Comparison of ENCODE assay signal across 19 cellular contexts in genomic region chr2:9114457-9114856, GRCh38.
DNase-seq lines count a peak whose midpoint lies in the region; ATAC-seq and TF ChIP-seq lines count a peak whose summit lies in the region.
"Had no signal": no experiment of that assay in that cellular context is flagged by ENCODE, and none has a peak within 500 bp of the region (broad histone marks: within the 10 kb centered on the region; RNA-seq: fewer than 3 reads in every experiment).

No MANE protein-coding gene starts in this region.

- intact Hi-C loops in activated CD4-positive, alpha-beta T cell treated with anti-CD3 and anti-CD28 coated beads for 36 hours (cut with DNase I, micrococcal nuclease): no loop called here
- intact Hi-C loops in mammary epithelial cell (cut with micrococcal nuclease): loop anchor here (1.0 kb wide), 3 partner anchors 232 to 421 kb away; no protein-coding TSS in a partner anchor

- no peak overlapping the region for H3K4me3 ChIP-seq in mammary epithelial cell (replicated peaks in 1 of 3; ENCODE audit: insufficient read depth in 1 of 3, low read depth in 2 of 3, low read length in 3 of 3)
- H3K4me3 ChIP-seq: hepatocyte, neural progenitor cell had no signal

- H3K4me1 Mint-ChIP-seq in activated CD4-positive, alpha-beta T cell treated with anti-CD3 and anti-CD28 coated beads for 36 hours: no peaks in the 10 kb centered on the region
- no peaks in the 10 kb centered on the region for H3K4me1 Mint-ChIP-seq in activated CD4-positive, alpha-beta T cell treated with anti-CD3 and anti-CD28 coated beads, Interleukin-2, amount 10 ng/mL, durations not matched to agents 7 days and 5 days
- H3K4me1 Mint-ChIP-seq in osteocyte (ENCODE audit: unreplicated experiment) (peaks cover 26% of the 10 kb centered on the region), T-helper 17 cell (peaks cover 12% of the 10 kb centered on the region)
- H3K4me1 Mint-ChIP-seq: activated B cell treated with CpG ODN at 0.5 μM for 24 hours, T-cell had no signal

- H3K36me3 ChIP-seq in mammary epithelial cell (ENCODE audit: insufficient read depth, low read length): no peaks in the 10 kb centered on the region
- H3K36me3 ChIP-seq: neural progenitor cell had no signal

- H3K27me3 Mint-ChIP-seq in activated CD4-positive, alpha-beta T cell treated with anti-CD3 and anti-CD28 coated beads for 36 hours: no peaks in the 10 kb centered on the region
- no peaks in the 10 kb centered on the region for H3K27me3 Mint-ChIP-seq in activated CD4-positive, alpha-beta T cell treated with anti-CD3 and anti-CD28 coated beads, Interleukin-2, amount 10 ng/mL, durations not matched to agents 7 days and 5 days
- H3K27me3 Mint-ChIP-seq in osteocyte (ENCODE audit: unreplicated experiment) (no peaks in the 10 kb centered on the region), T-helper 17 cell (peaks cover 29% of the 10 kb centered on the region)
- H3K27me3 Mint-ChIP-seq: activated B cell treated with CpG ODN at 0.5 μM for 24 hours had no signal

- no peaks in the 10 kb centered on the region for H3K27me3 ChIP-seq in mammary epithelial cell (ENCODE audit: insufficient read depth, low read length)
- H3K27me3 ChIP-seq: hepatocyte, neural progenitor cell had no signal

- dilution Hi-C loops in mammary epithelial cell (cut with HindIII; ENCODE audit: low sequenced_read_pairs): no loop called here

- DNase-seq in activated CD4-positive, alpha-beta T cell treated with anti-CD3 and anti-CD28 coated beads for 36 hours: peak; percentile 35
- no peak for DNase-seq in activated CD4-positive, alpha-beta T cell treated with anti-CD3 and anti-CD28 coated beads, Interleukin-2, amount 10 ng/mL, durations not matched to agents 7 days and 5 days
- DNase-seq in M059J (ENCODE audit: low read depth): peak; percentile 23
- DNase-seq in mammary epithelial cell: peak; percentile 32
- DNase-seq in osteocyte (ENCODE audit: extremely low spot score, unreplicated experiment): no peak
- DNase-seq in T-helper 17 cell: no peak
- DNase-seq in activated effector memory CD4-positive, alpha-beta T cell treated with anti-CD3 and anti-CD28 coated beads, Interleukin-2, amount 50 U/mL, for 16 hours: no peak
- DNase-seq: activated B cell treated with CpG ODN at 0.5 μM for 24 hours; activated naive CD4-positive, alpha-beta T cell; CD4-positive, CD25-positive, alpha-beta regulatory T cell; EL; midbrain; NCI-H2107; NCI-H524 treated with DMSO at 0.1 percent for 48 hours; T-cell had no signal

- peak; percentile 22 to 51 for TF ChIP-seq CTCF in mammary epithelial cell (conservative IDR thresholded peaks at IDR 0.05 in 1 of 2, IDR thresholded peaks at IDR 0.05 in 1 of 2; ENCODE audit: extremely low read depth in 1 of 2, insufficient read depth in 1 of 2, low read depth in 1 of 2, low read length in 2 of 2)
- TF ChIP-seq CTCF in osteocyte (IDR thresholded peaks at IDR 0.05): peak; percentile 8

- 70% methylated on average over 3 of the region's 3 CpGs for WGBS in mammary epithelial cell (ENCODE audit: low coverage, missing lambda C conversion rate)

- no peak overlapping the region for H2AFZ ChIP-seq in mammary epithelial cell (ENCODE audit: low read depth, low read length)
- H2AFZ ChIP-seq: hepatocyte had no signal

- H3K9ac ChIP-seq in mammary epithelial cell (ENCODE audit: insufficient read depth, low read length): no peak overlapping the region
- H3K9ac ChIP-seq: neural progenitor cell had no signal

- H3K4me2 ChIP-seq in mammary epithelial cell (ENCODE audit: insufficient read depth, low read depth, low read length): no peak overlapping the region
- H3K4me2 ChIP-seq: hepatocyte had no signal

- BruUV-seq in mammary epithelial cell (replicated peaks; lab: Mats Ljungman, UMichigan): no TSS peak

- POLR2A ChIA-PET in activated CD4-positive, alpha-beta T cell treated with anti-CD3 and anti-CD28 coated beads for 36 hours (lab: Charles Lee): no interaction called here
- POLR2A ChIA-PET in activated CD4-positive, alpha-beta T cell treated with anti-CD3 and anti-CD28 coated beads, Interleukin-2, amount 10 ng/mL, durations not matched to agents 7 days and 5 days (lab: Charles Lee): no interaction called here

- ATAC-seq in activated CD4-positive, alpha-beta T cell treated with anti-CD3 and anti-CD28 coated beads for 36 hours: peak; percentile 53
- ATAC-seq in T-helper 17 cell: no peak
- ATAC-seq in HG02763 (IDR thresholded peaks at IDR 0.05; ENCODE audit: unreplicated experiment): no peak
- ATAC-seq: T-cell had no signal

- H4K20me1 ChIP-seq in mammary epithelial cell (ENCODE audit: insufficient read depth, low read length): no peaks in the 10 kb centered on the region

- H3K9me3 ChIP-seq in mammary epithelial cell (replicated peaks; ENCODE audit: insufficient read depth, low read length): no peaks in the 10 kb centered on the region
- H3K9me3 ChIP-seq in T-helper 17 cell (ENCODE audit: control insufficient read depth, low read length, poor library complexity, severe bottlenecking): no peaks in the 10 kb centered on the region

- CTCF ChIA-PET in activated CD4-positive, alpha-beta T cell treated with anti-CD3 and anti-CD28 coated beads for 36 hours (lab: Charles Lee): interaction anchor here (1.0 kb wide), 1 partner anchor 25 kb away, joined by 4 read pairs; no protein-coding TSS in a partner anchor
- CTCF ChIA-PET in activated CD4-positive, alpha-beta T cell treated with anti-CD3 and anti-CD28 coated beads, Interleukin-2, amount 10 ng/mL, durations not matched to agents 7 days and 5 days (lab: Charles Lee): no interaction called here
- CTCF ChIA-PET in mammary epithelial cell (lab: Charles Lee; ENCODE audit: low non-redundant PET): interaction anchor here (0.9 kb wide), 1 partner anchor 122 kb away, joined by 8 read pairs; no protein-coding TSS in a partner anchor

- no peaks in the 10 kb centered on the region for H3K36me3 Mint-ChIP-seq in activated CD4-positive, alpha-beta T cell treated with anti-CD3 and anti-CD28 coated beads for 36 hours (ENCODE audit: low read depth)
- H3K36me3 Mint-ChIP-seq in activated CD4-positive, alpha-beta T cell treated with anti-CD3 and anti-CD28 coated beads, Interleukin-2, amount 10 ng/mL, durations not matched to agents 7 days and 5 days (ENCODE audit: low read depth): no peaks in the 10 kb centered on the region
- H3K36me3 Mint-ChIP-seq in osteocyte (ENCODE audit: unreplicated experiment): no peaks in the 10 kb centered on the region
- peaks cover 11% of the 10 kb centered on the region for H3K36me3 Mint-ChIP-seq in T-helper 17 cell (ENCODE audit: low read depth)
- H3K36me3 Mint-ChIP-seq: CD4-positive, CD25-positive, alpha-beta regulatory T cell; neural progenitor cell; T-cell had no signal

- H3K9me3 Mint-ChIP-seq in activated CD4-positive, alpha-beta T cell treated with anti-CD3 and anti-CD28 coated beads for 36 hours (ENCODE audit: low read depth): no peaks in the 10 kb centered on the region
- H3K9me3 Mint-ChIP-seq in activated CD4-positive, alpha-beta T cell treated with anti-CD3 and anti-CD28 coated beads, Interleukin-2, amount 10 ng/mL, durations not matched to agents 7 days and 5 days: no peaks in the 10 kb centered on the region
- H3K9me3 Mint-ChIP-seq in osteocyte (ENCODE audit: unreplicated experiment): no peaks in the 10 kb centered on the region
- H3K9me3 Mint-ChIP-seq: activated B cell treated with CpG ODN at 0.5 μM for 24 hours; CD4-positive, CD25-positive, alpha-beta regulatory T cell; neural progenitor cell; stimulated activated naive CD8-positive, alpha-beta T cell treated with anti-CD3 and anti-CD28 coated beads, Interleukin-15, Interleukin-2, amounts not matched to agents 100 ng/mL and 50 ng/mL, for 24 hours; T-cell had no signal

- H3K27ac ChIP-seq in mammary epithelial cell (ENCODE audit: insufficient read depth, low read depth, low read length): no peak overlapping the region
- H3K27ac ChIP-seq: hepatocyte, neural progenitor cell had no signal

- in situ Hi-C loops in mammary epithelial cell (cut with MboI; ENCODE audit: low sequenced_read_pairs in 2 of 2): no loop called here

- no peak overlapping the region for H3K27ac Mint-ChIP-seq in activated CD4-positive, alpha-beta T cell treated with anti-CD3 and anti-CD28 coated beads for 36 hours
- H3K27ac Mint-ChIP-seq in activated CD4-positive, alpha-beta T cell treated with anti-CD3 and anti-CD28 coated beads, Interleukin-2, amount 10 ng/mL, durations not matched to agents 7 days and 5 days: no peak overlapping the region
- H3K27ac Mint-ChIP-seq in osteocyte (ENCODE audit: unreplicated experiment) (no peak overlapping the region), T-helper 17 cell (no peak overlapping the region)
- H3K27ac Mint-ChIP-seq: activated B cell treated with CpG ODN at 0.5 μM for 24 hours; CD4-positive, CD25-positive, alpha-beta regulatory T cell; stimulated activated naive CD8-positive, alpha-beta T cell treated with anti-CD3 and anti-CD28 coated beads, Interleukin-15, Interleukin-2, amounts not matched to agents 100 ng/mL and 50 ng/mL, for 24 hours; T-cell had no signal

- H3K79me2 ChIP-seq in mammary epithelial cell (ENCODE audit: insufficient read depth, low read length): no peaks in the 10 kb centered on the region
- H3K79me2 ChIP-seq: hepatocyte had no signal

- H3K4me3 Mint-ChIP-seq in activated CD4-positive, alpha-beta T cell treated with anti-CD3 and anti-CD28 coated beads for 36 hours: no peak overlapping the region
- no peak overlapping the region for H3K4me3 Mint-ChIP-seq in activated CD4-positive, alpha-beta T cell treated with anti-CD3 and anti-CD28 coated beads, Interleukin-2, amount 10 ng/mL, durations not matched to agents 7 days and 5 days
- H3K4me3 Mint-ChIP-seq in osteocyte (ENCODE audit: unreplicated experiment): no peak overlapping the region
- H3K4me3 Mint-ChIP-seq in T-helper 17 cell: no peak overlapping the region
- H3K4me3 Mint-ChIP-seq: activated B cell treated with CpG ODN at 0.5 μM for 24 hours; CD4-positive, CD25-positive, alpha-beta regulatory T cell; neural progenitor cell; stimulated activated naive CD8-positive, alpha-beta T cell treated with anti-CD3 and anti-CD28 coated beads, Interleukin-15, Interleukin-2, amounts not matched to agents 100 ng/mL and 50 ng/mL, for 24 hours; T-cell had no signal

- peaks cover 24% of the 10 kb centered on the region for H3K4me1 ChIP-seq in mammary epithelial cell (ENCODE audit: insufficient read depth, low read length)

Comparison
In these comparisons a context has a peak if more than half of its experiments do, and no peak if none do; other contexts are left out.
1. DNase-seq: peak in activated CD4-positive, alpha-beta T cell treated with anti-CD3 and anti-CD28 coated beads for 36 hours (single experiment), M059J (single experiment) and mammary epithelial cell (single experiment); none in activated CD4-positive, alpha-beta T cell treated with anti-CD3 and anti-CD28 coated beads, Interleukin-2, amount 10 ng/mL, durations not matched to agents 7 days and 5 days (single experiment), osteocyte (single experiment), T-helper 17 cell (0 of 3) and activated effector memory CD4-positive, alpha-beta T cell treated with anti-CD3 and anti-CD28 coated beads, Interleukin-2, amount 50 U/mL, for 16 hours (single experiment).